15 cellular contexts compared by ENCODE assay signal in the genomic region with DNA sequence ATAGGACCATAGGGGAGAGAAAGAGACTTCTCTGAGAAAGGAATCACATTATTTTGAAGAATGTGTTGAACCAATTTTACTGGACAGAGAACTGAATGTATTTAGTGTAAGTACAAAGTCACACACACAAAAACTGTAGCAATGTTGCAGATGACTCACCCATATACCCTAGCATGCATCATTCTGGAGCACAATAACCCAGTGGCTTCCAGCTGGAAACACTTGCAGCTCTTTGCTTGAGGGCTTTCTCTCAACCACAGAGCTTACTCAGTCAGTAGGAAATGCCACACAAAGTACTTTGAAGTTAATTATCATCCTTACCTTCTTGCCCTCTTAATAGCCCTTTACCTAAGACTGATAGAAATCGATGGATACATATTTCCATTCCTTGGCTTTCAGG.
DNase-seq lines count a peak whose midpoint lies in the region; ATAC-seq, FAIRE-seq and TF ChIP-seq lines count a peak whose summit lies in the region.
"Had no signal": no experiment of that assay in that cellular context is flagged by ENCODE, and none has a peak within 500 bp of the region (broad histone marks: within the 10 kb centered on the region; RNA-seq: fewer than 3 reads in every experiment).

No MANE protein-coding gene starts in this region.

- DNase-seq in COLO829 (ENCODE audit: low spot score): peak; percentile 84
- peak; percentile 70 for DNase-seq in HT1080 (ENCODE audit: low read depth)
- peak; percentile 82 for DNase-seq in astrocyte of the cerebellum (ENCODE audit: low read depth)
- DNase-seq in keratinocyte (ENCODE audit: low read depth, low spot score): peak; percentile 67
- no peak for DNase-seq in stimulated activated CD4-positive, alpha-beta T cell treated with anti-CD3 and anti-CD28 coated beads, Interleukin-4, amount 100 ng/mL, for 24 hours
- DNase-seq: activated CD8-positive, alpha-beta T cell treated with anti-CD3 and anti-CD28 coated beads for 36 hours; activated naive CD4-positive, alpha-beta T cell treated with anti-CD3 and anti-CD28 coated beads, Interleukin-2, amount 10 ng/mL, durations not matched to agents 7 days and 5 days; AML-193; cerebellar nuclear complex; GF-D8; NCI-H2171 had no signal

- TF ChIP-seq CTCF in astrocyte of the cerebellum (IDR thresholded peaks at IDR 0.05; ENCODE audit: low read depth, low read length, missing control alignments) (no peak), keratinocyte (optimal IDR thresholded peaks at IDR 0.05 in 1 of 3, IDR thresholded peaks at IDR 0.05 in 1 of 3, conservative IDR thresholded peaks at IDR 0.05 in 1 of 3; ENCODE audit: extremely low read depth in 1 of 3, insufficient read depth in 2 of 3, low read length in 3 of 3) (no peak)

- dilution Hi-C loops in keratinocyte (cut with MboI; ENCODE audit: extremely low pct_ligation_motif_present, low sequenced_read_pairs): no loop called here

- no peaks in the 10 kb centered on the region for H4K20me1 ChIP-seq in keratinocyte (ENCODE audit: control insufficient read depth, extremely low read depth, insufficient read depth, low read length)

- H3K9me1 ChIP-seq in keratinocyte (ENCODE audit: control insufficient read depth, extremely low read depth, insufficient read depth, low read length): no peaks in the 10 kb centered on the region

- no peaks in the 10 kb centered on the region for H3K79me2 ChIP-seq in keratinocyte (ENCODE audit: control insufficient read depth, insufficient read depth, low read length)

- in situ Hi-C loops in astrocyte of the cerebellum (cut with HindIII; ENCODE audit: low sequenced_read_pairs): no loop called here

- H3K9me3 ChIP-seq in keratinocyte (ENCODE audit: control insufficient read depth, low read depth, low read length): no peaks in the 10 kb centered on the region
- H3K9me3 ChIP-seq: esophagus muscularis mucosa had no signal

- no peak overlapping the region for H3K4me3 ChIP-seq in astrocyte of the cerebellum (ENCODE audit: low read depth, low read length)
- H3K4me3 ChIP-seq in keratinocyte (ENCODE audit: control insufficient read depth in 2 of 3, extremely low read depth in 1 of 3, insufficient read depth in 2 of 3, low read depth in 1 of 3, low read length in 3 of 3): no peak overlapping the region
- H3K4me3 ChIP-seq: esophagus muscularis mucosa had no signal

- no peaks in the 10 kb centered on the region for H3K36me3 ChIP-seq in keratinocyte (ENCODE audit: control insufficient read depth in 2 of 2, extremely low read depth in 1 of 2, insufficient read depth in 2 of 2, low read length in 2 of 2)
- H3K36me3 ChIP-seq: esophagus muscularis mucosa had no signal

- peaks cover 14% of the 10 kb centered on the region for H3K4me1 ChIP-seq in keratinocyte (ENCODE audit: control insufficient read depth, extremely low read depth, insufficient read depth, low read length)
- H3K4me1 ChIP-seq: esophagus muscularis mucosa had no signal

- peak; percentile 97 for FAIRE-seq in keratinocyte (lab: Jason Lieb, UNC)

- no peak overlapping the region for H3K27ac ChIP-seq in keratinocyte (ENCODE audit: control insufficient read depth, insufficient read depth, low read length)
- H3K27ac ChIP-seq: esophagus muscularis mucosa had no signal

- no peak for ATAC-seq in GM18520 (IDR thresholded peaks at IDR 0.05; ENCODE audit: unreplicated experiment)
- ATAC-seq in SK-N-SH treated with all-trans-retinoic acid at 6 μM for 48 hours: no peak
- no peak for ATAC-seq in HG03139 (IDR thresholded peaks at IDR 0.05; ENCODE audit: unreplicated experiment)
- ATAC-seq: activated CD8-positive, alpha-beta T cell treated with anti-CD3 and anti-CD28 coated beads for 36 hours had no signal

- H3K9ac ChIP-seq in keratinocyte (ENCODE audit: control insufficient read depth, extremely low read depth, insufficient read depth, low read length): no peak overlapping the region

- H3K27me3 ChIP-seq in keratinocyte (ENCODE audit: control insufficient read depth, extremely low read depth, insufficient read depth, low read length): no peaks in the 10 kb centered on the region
- H3K27me3 ChIP-seq: esophagus muscularis mucosa had no signal

- H3K4me2 ChIP-seq in keratinocyte (ENCODE audit: control insufficient read depth, extremely low read depth, insufficient read depth, low read depth, low read length): peak overlapping the region; percentile 45

- H2AFZ ChIP-seq in keratinocyte (ENCODE audit: control insufficient read depth, low read length): no peak overlapping the region

TF ChIP-seq in SK-N-SH treated with all-trans-retinoic acid at 6 μM for 48 hours, 23 proteins besides CTCF, POLR2A, EP300 and RAD21 (continues in another document):
- no peak for TF ChIP-seq TOX (CRISPR knock-in tag; IDR thresholded peaks at IDR 0.05; ENCODE audit: borderline replicate concordance)
- TF ChIP-seq SNAI2 (CRISPR knock-in tag; IDR thresholded peaks at IDR 0.05): no peak
- TF ChIP-seq TCF4 (CRISPR knock-in tag; IDR thresholded peaks at IDR 0.05; ENCODE audit: borderline replicate concordance): no peak
- TF ChIP-seq, protein P1, sequence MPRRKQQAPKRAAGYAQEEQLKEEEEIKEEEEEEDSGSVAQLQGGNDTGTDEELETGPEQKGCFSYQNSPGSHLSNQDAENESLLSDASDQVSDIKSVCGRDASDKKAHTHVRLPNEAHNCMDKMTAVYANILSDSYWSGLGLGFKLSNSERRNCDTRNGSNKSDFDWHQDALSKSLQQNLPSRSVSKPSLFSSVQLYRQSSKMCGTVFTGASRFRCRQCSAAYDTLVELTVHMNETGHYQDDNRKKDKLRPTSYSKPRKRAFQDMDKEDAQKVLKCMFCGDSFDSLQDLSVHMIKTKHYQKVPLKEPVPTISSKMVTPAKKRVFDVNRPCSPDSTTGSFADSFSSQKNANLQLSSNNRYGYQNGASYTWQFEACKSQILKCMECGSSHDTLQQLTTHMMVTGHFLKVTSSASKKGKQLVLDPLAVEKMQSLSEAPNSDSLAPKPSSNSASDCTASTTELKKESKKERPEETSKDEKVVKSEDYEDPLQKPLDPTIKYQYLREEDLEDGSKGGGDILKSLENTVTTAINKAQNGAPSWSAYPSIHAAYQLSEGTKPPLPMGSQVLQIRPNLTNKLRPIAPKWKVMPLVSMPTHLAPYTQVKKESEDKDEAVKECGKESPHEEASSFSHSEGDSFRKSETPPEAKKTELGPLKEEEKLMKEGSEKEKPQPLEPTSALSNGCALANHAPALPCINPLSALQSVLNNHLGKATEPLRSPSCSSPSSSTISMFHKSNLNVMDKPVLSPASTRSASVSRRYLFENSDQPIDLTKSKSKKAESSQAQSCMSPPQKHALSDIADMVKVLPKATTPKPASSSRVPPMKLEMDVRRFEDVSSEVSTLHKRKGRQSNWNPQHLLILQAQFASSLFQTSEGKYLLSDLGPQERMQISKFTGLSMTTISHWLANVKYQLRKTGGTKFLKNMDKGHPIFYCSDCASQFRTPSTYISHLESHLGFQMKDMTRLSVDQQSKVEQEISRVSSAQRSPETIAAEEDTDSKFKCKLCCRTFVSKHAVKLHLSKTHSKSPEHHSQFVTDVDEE (CRISPR knock-in tag; IDR thresholded peaks at IDR 0.05): no peak
- no peak for TF ChIP-seq ARNTL (CRISPR knock-in tag; IDR thresholded peaks at IDR 0.05; ENCODE audit: borderline replicate concordance, low read depth)
- TF ChIP-seq ZNF8 (CRISPR knock-in tag; IDR thresholded peaks at IDR 0.05): no peak
- TF ChIP-seq ZFP30 (CRISPR knock-in tag; IDR thresholded peaks at IDR 0.05): no peak
- no peak for TF ChIP-seq ZNF565 (CRISPR knock-in tag; conservative IDR thresholded peaks at IDR 0.05; ENCODE audit: low read depth)
- no peak for TF ChIP-seq OSR1 (CRISPR knock-in tag; IDR thresholded peaks at IDR 0.05)
- TF ChIP-seq CSDC2 (CRISPR knock-in tag; IDR thresholded peaks at IDR 0.05): no peak
- TF ChIP-seq, protein P2, sequence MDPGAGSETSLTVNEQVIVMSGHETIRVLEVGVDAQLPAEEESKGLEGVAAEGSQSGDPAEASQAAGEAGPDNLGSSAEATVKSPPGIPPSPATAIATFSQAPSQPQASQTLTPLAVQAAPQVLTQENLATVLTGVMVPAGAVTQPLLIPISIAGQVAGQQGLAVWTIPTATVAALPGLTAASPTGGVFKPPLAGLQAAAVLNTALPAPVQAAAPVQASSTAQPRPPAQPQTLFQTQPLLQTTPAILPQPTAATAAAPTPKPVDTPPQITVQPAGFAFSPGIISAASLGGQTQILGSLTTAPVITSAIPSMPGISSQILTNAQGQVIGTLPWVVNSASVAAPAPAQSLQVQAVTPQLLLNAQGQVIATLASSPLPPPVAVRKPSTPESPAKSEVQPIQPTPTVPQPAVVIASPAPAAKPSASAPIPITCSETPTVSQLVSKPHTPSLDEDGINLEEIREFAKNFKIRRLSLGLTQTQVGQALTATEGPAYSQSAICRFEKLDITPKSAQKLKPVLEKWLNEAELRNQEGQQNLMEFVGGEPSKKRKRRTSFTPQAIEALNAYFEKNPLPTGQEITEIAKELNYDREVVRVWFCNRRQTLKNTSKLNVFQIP (CRISPR knock-in tag; IDR thresholded peaks at IDR 0.05; ENCODE audit: borderline replicate concordance, low read depth): no peak
- TF ChIP-seq PPARA (CRISPR knock-in tag; IDR thresholded peaks at IDR 0.05; ENCODE audit: borderline replicate concordance): no peak
- no peak for TF ChIP-seq ESRRG (CRISPR knock-in tag; IDR thresholded peaks at IDR 0.05)
- no peak for TF ChIP-seq RARB (CRISPR knock-in tag; IDR thresholded peaks at IDR 0.05)
- TF ChIP-seq, protein P3, sequence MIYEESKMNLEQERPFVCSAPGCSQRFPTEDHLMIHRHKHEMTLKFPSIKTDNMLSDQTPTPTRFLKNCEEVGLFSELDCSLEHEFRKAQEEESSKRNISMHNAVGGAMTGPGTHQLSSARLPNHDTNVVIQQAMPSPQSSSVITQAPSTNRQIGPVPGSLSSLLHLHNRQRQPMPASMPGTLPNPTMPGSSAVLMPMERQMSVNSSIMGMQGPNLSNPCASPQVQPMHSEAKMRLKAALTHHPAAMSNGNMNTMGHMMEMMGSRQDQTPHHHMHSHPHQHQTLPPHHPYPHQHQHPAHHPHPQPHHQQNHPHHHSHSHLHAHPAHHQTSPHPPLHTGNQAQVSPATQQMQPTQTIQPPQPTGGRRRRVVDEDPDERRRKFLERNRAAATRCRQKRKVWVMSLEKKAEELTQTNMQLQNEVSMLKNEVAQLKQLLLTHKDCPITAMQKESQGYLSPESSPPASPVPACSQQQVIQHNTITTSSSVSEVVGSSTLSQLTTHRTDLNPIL (CRISPR knock-in tag; IDR thresholded peaks at IDR 0.05; ENCODE audit: low read depth): no peak
